Comparison of ENCODE assay signal across 20 cellular contexts in the genomic region with DNA sequence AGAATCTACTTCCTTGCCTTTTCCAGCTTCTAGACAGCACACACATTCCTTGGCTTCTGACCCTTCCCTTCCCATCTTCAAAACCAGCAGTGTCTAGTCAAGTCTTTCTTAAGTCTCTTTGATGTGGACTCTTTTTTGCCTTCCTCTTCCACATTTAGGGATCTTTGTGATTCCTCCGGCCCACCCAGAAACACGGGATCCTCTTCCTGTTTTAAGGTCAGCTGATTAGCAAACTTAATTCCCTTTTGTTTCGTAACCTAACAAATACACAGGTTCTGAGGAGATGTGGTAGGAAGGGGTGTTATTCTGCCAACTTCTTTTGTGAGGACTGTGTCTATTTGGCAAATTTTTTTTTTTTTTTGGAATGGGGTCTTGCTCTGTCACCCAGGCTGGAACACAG. TPM values are rescaled to one million over a fixed set of nuclear protein-coding genes. Genes with fewer than 3 reads are reported as not detected.
DNase-seq lines count a peak whose midpoint lies in the region; ATAC-seq, FAIRE-seq and TF ChIP-seq lines count a peak whose summit lies in the region.
"Had no signal": no experiment of that assay in that cellular context is flagged by ENCODE, and none has a peak within 500 bp of the region (broad histone marks: within the 10 kb centered on the region; RNA-seq: fewer than 3 reads in every experiment).

No MANE protein-coding gene starts in this region.

- in situ Hi-C loops in K562 (cut with MboI) (no loop called here), transverse colon (cut with MboI; ENCODE audit: low pct_ligation_motif_present in 1 of 4, low pct_unique_long_range_greater_than_20kb in 1 of 4, low sequenced_read_pairs in 3 of 4) (loop anchor here in 1 of 4 donors (25.0 kb wide), 1 partner anchor 184 kb away; the partner anchor contains the start of gene GPRC5B)

- H2BK15ac ChIP-seq in mesenchymal stem cell (ENCODE audit: low read depth, poor library complexity, severe bottlenecking), result peak overlapping the region; percentile 6

- H3K4me3 Mint-ChIP-seq in activated naive CD4-positive, alpha-beta T cell treated with anti-CD3 and anti-CD28 coated beads for 36 hours, result no peak overlapping the region
- no peak overlapping the region for H3K4me3 Mint-ChIP-seq in T-helper 2 cell treated with Interferon-gamma antibody and Interleukin-4, amounts not matched to agents 5 μg/mL and 100 μg/mL, for 36 hours
- H3K4me3 Mint-ChIP-seq: nephron; stimulated activated naive CD8-positive, alpha-beta T cell treated with anti-CD3 and anti-CD28 coated beads, Interleukin-15, amount 100 ng/mL, for 72 hours had no signal

- peak overlapping the region; percentile 54 to 59 for H2BK12ac ChIP-seq in mesenchymal stem cell (ENCODE audit: low read length in 2 of 2)

- TF ChIP-seq CTCF in K562 (IDR thresholded peaks at IDR 0.05 in 2 of 3, conservative IDR thresholded peaks at IDR 0.05 in 1 of 3; ENCODE audit: insufficient read depth in 2 of 3, low read depth in 1 of 3, low read length in 3 of 3), result no peak
- no peak for TF ChIP-seq CTCF in transverse colon (IDR thresholded peaks at IDR 0.05)

- H3K27me3 ChIP-seq in K562 (ENCODE audit: control insufficient read depth in 2 of 2, insufficient read depth in 2 of 2, low read length in 2 of 2) (no peaks in the 10 kb centered on the region), mesenchymal stem cell (ENCODE audit: control insufficient read depth in 1 of 2, insufficient read depth in 1 of 2, low read length in 2 of 2) (no peaks in the 10 kb centered on the region), transverse colon (no peaks in the 10 kb centered on the region)

- H3K4me3 ChIP-seq in K562 (no peak overlapping the region), mesenchymal stem cell (ENCODE audit: insufficient read depth in 1 of 2, low read depth in 1 of 2, low read length in 2 of 2) (no peak overlapping the region), transverse colon (no peak overlapping the region)

- H2AFZ ChIP-seq in K562 (ENCODE audit: low read depth, low read length) (no peak overlapping the region), mesenchymal stem cell (ENCODE audit: low read depth, low read length) (no peak overlapping the region)

- no peak overlapping the region for H2AK5ac ChIP-seq in mesenchymal stem cell (ENCODE audit: low read length, severe bottlenecking)

- H3K27ac Mint-ChIP-seq in activated naive CD4-positive, alpha-beta T cell treated with anti-CD3 and anti-CD28 coated beads for 36 hours, result peak overlapping the region; percentile 13
- H3K27ac Mint-ChIP-seq in T-helper 2 cell treated with Interferon-gamma antibody and Interleukin-4, amounts not matched to agents 5 μg/mL and 100 μg/mL, for 36 hours, result no peak overlapping the region

- 89% methylated on average over 3 of the region's 3 CpGs for WGBS in K562 (ENCODE audit: insufficient coverage, low coverage, missing lambda C conversion rate)
- WGBS in mesenchymal stem cell, result 86% methylated on average over 3 of the region's 3 CpGs
- 73 to 75% methylated on average over 3 of the region's 3 CpGs for WGBS in transverse colon (ENCODE audit: low coverage in 1 of 2), 2 donors

- H2BK120ac ChIP-seq in mesenchymal stem cell (ENCODE audit: low read depth, low read length), result no peak overlapping the region

- H3K4ac ChIP-seq in mesenchymal stem cell (ENCODE audit: low read depth in 1 of 2, low read length in 2 of 2), result peak overlapping the region in 1 of 2 experiments; percentile 3

- H3K36me3 Mint-ChIP-seq in activated naive CD4-positive, alpha-beta T cell treated with anti-CD3 and anti-CD28 coated beads for 36 hours (ENCODE audit: low read depth), result peaks cover 61% of the 10 kb centered on the region
- H3K36me3 Mint-ChIP-seq in T-helper 2 cell treated with Interferon-gamma antibody and Interleukin-4, amounts not matched to agents 5 μg/mL and 100 μg/mL, for 36 hours (ENCODE audit: low read depth), result peaks cover 43% of the 10 kb centered on the region

- no peaks in the 10 kb centered on the region for H3K9me3 Mint-ChIP-seq in activated naive CD4-positive, alpha-beta T cell treated with anti-CD3 and anti-CD28 coated beads for 36 hours
- no peaks in the 10 kb centered on the region for H3K9me3 Mint-ChIP-seq in T-helper 2 cell treated with Interferon-gamma antibody and Interleukin-4, amounts not matched to agents 5 μg/mL and 100 μg/mL, for 36 hours
- H3K9me3 Mint-ChIP-seq: nephron; stimulated activated naive CD8-positive, alpha-beta T cell treated with anti-CD3 and anti-CD28 coated beads, Interleukin-15, amount 100 ng/mL, for 72 hours had no signal

- H3K4me1 ChIP-seq in K562 (replicated peaks in 1 of 2; ENCODE audit: control insufficient read depth in 2 of 2, insufficient read depth in 2 of 2, low read length in 2 of 2), result peaks cover 3 to 10% of the 10 kb centered on the region in 2 experiments; a peak in 4 of 5 replicates
- peaks cover 25% of the 10 kb centered on the region for H3K4me1 ChIP-seq in mesenchymal stem cell (ENCODE audit: control insufficient read depth, insufficient read depth, low read depth, low read length)
- peaks cover 4 to 32% (median 18%) of the 10 kb centered on the region in 4 donors for H3K4me1 ChIP-seq in transverse colon

- H3K9me3 ChIP-seq in K562 (replicated peaks; ENCODE audit: control insufficient read depth, insufficient read depth, low read depth, low read length), result no peaks in the 10 kb centered on the region
- H3K9me3 ChIP-seq in mesenchymal stem cell (ENCODE audit: control insufficient read depth, low read length), result no peaks in the 10 kb centered on the region
- no peaks in the 10 kb centered on the region for H3K9me3 ChIP-seq in transverse colon

- H3K27ac ChIP-seq in K562 (ENCODE audit: extremely low read depth, low read depth, low read length) (no peak overlapping the region), mesenchymal stem cell (ENCODE audit: low read length, poor library complexity, severe bottlenecking) (no peak overlapping the region), transverse colon (peak overlapping the region in 3 of 4 donors; percentile 16 to 61 (median 54))

- H3K27me3 Mint-ChIP-seq in activated naive CD4-positive, alpha-beta T cell treated with anti-CD3 and anti-CD28 coated beads for 36 hours (ENCODE audit: low read depth), result no peaks in the 10 kb centered on the region
- no peaks in the 10 kb centered on the region for H3K27me3 Mint-ChIP-seq in T-helper 2 cell treated with Interferon-gamma antibody and Interleukin-4, amounts not matched to agents 5 μg/mL and 100 μg/mL, for 36 hours (ENCODE audit: low read depth)
- H3K27me3 Mint-ChIP-seq: stimulated activated naive CD8-positive, alpha-beta T cell treated with anti-CD3 and anti-CD28 coated beads, Interleukin-15, amount 100 ng/mL, for 72 hours had no signal

- H4K91ac ChIP-seq in mesenchymal stem cell (ENCODE audit: low read length), result no peak overlapping the region

- POLR2A ChIA-PET in K562 (lab: Yijun Ruan, JAX), result interaction anchor here (0.5 to 1.3 kb wide), 2 partner anchors 9 to 217 kb away, joined by 3 read pairs; no protein-coding TSS in a partner anchor

- no peak overlapping the region for H3K14ac ChIP-seq in mesenchymal stem cell (ENCODE audit: low read length in 2 of 2)

- H4K8ac ChIP-seq in mesenchymal stem cell (ENCODE audit: low read length), result no peak overlapping the region

- no peak for TF ChIP-seq RAD21 in K562 (CRISPR knock-in tag; conservative IDR thresholded peaks at IDR 0.05 in 1 of 2, IDR thresholded peaks at IDR 0.05 in 1 of 2)

- H3K9ac ChIP-seq in K562 (ENCODE audit: insufficient read depth in 1 of 2, low read depth in 2 of 2, low read length in 2 of 2) (no peak overlapping the region), mesenchymal stem cell (ENCODE audit: low read length) (no peak overlapping the region)

- TSS peak; percentile 20 for BruUV-seq in K562 (replicated peaks; lab: Mats Ljungman, UMichigan)

- TF ChIP-seq POLR2A in K562 (conservative IDR thresholded peaks at IDR 0.05), result no peak
- no peak for TF ChIP-seq POLR2A in transverse colon (IDR thresholded peaks at IDR 0.05)

- no peak overlapping the region for H2BK5ac ChIP-seq in mesenchymal stem cell (ENCODE audit: low read depth, low read length, poor library complexity, severe bottlenecking)

- H3K9me1 ChIP-seq in K562 (ENCODE audit: control insufficient read depth, insufficient read depth, low read length), result no peaks in the 10 kb centered on the region

- CTCF ChIA-PET in activated naive CD4-positive, alpha-beta T cell treated with anti-CD3 and anti-CD28 coated beads for 36 hours (lab: Charles Lee), result no interaction called here
- CTCF ChIA-PET in K562 (lab: Yijun Ruan, JAX; ENCODE audit: low intra/inter-chr PET ratio), result no interaction called here

- ATAC-seq in K562 (no peak), GM19463 (IDR thresholded peaks at IDR 0.05; ENCODE audit: unreplicated experiment) (no peak)
- ATAC-seq: Right ventricle myocardium inferior; stimulated activated naive CD8-positive, alpha-beta T cell treated with anti-CD3 and anti-CD28 coated beads, Interleukin-15, amount 100 ng/mL, for 72 hours had no signal

- peak; percentile 19 for FAIRE-seq in K562 (lab: Jason Lieb, UNC)
- FAIRE-seq: A204.1, D721Med, urothelium cell line had no signal

- peaks cover 89% of the 10 kb centered on the region for H3K36me3 ChIP-seq in K562 (ENCODE audit: control insufficient read depth, insufficient read depth, low read length)
- peaks cover 53 to 54% of the 10 kb centered on the region in 2 experiments for H3K36me3 ChIP-seq in mesenchymal stem cell (ENCODE audit: control insufficient read depth in 1 of 2, insufficient read depth in 2 of 2, low read depth in 1 of 2, low read length in 2 of 2)
- H3K36me3 ChIP-seq in transverse colon, result peaks cover 0 to 7% (median 3%) of the 10 kb centered on the region in 4 donors

- TF ChIP-seq EP300 in K562 (IDR thresholded peaks at IDR 0.05; ENCODE audit: low read length), result no peak
- no peak for TF ChIP-seq EP300 in transverse colon (IDR thresholded peaks at IDR 0.05; ENCODE audit: low read depth)

- no peak overlapping the region for H3K23ac ChIP-seq in mesenchymal stem cell (ENCODE audit: low read length in 2 of 2)

- H3K79me2 ChIP-seq in K562 (ENCODE audit: control insufficient read depth, insufficient read depth, low read length), result peaks cover 4% of the 10 kb centered on the region

- peak overlapping the region; percentile 80 to 84 for H3K18ac ChIP-seq in mesenchymal stem cell (ENCODE audit: low read depth in 1 of 2, low read length in 2 of 2)

- H3K4me1 Mint-ChIP-seq in activated naive CD4-positive, alpha-beta T cell treated with anti-CD3 and anti-CD28 coated beads for 36 hours (ENCODE audit: low read depth), result peaks cover 25% of the 10 kb centered on the region
- H3K4me1 Mint-ChIP-seq in T-helper 2 cell treated with Interferon-gamma antibody and Interleukin-4, amounts not matched to agents 5 μg/mL and 100 μg/mL, for 36 hours (ENCODE audit: low read depth), result peaks cover 2% of the 10 kb centered on the region

- peaks cover 15% of the 10 kb centered on the region for H4K20me1 ChIP-seq in K562 (replicated peaks; ENCODE audit: control insufficient read depth, insufficient read depth, low read length)

- no peak for DNase-seq in activated naive CD4-positive, alpha-beta T cell treated with anti-CD3 and anti-CD28 coated beads for 36 hours
- no peak for DNase-seq in activated naive CD4-positive, alpha-beta T cell (lab: John Stamatoyannopoulos, UW)
- no peak for DNase-seq in K562 (ENCODE audit: extremely low read depth in 1 of 4, low spot score in 3 of 4)
- DNase-seq in mesenchymal stem cell, result peak; percentile 48
- DNase-seq in transverse colon, result no peak
- no peak for DNase-seq in T-helper 2 cell treated with Interferon-gamma antibody and Interleukin-4, amounts not matched to agents 5 μg/mL and 100 μg/mL, for 36 hours (ENCODE audit: low spot score)
- DNase-seq in midbrain (lab: John Stamatoyannopoulos, UW), result no peak
- DNase-seq: activated CD4-positive, alpha-beta T cell treated with anti-CD3 and anti-CD28 coated beads for 48 hours; activated CD8-positive, alpha-beta memory T cell treated with anti-CD3 and anti-CD28 coated beads, Interleukin-2, amount 50 U/mL, for 4 hours; activated gamma-delta T cell; amygdala; NCI-H1105 treated with DMSO at 0.1 percent for 48 hours; NCI-H526; stimulated activated naive CD8-positive, alpha-beta T cell treated with anti-CD3 and anti-CD28 coated beads, Interleukin-15, amount 100 ng/mL, for 72 hours had no signal

- intact Hi-C loops in activated naive CD4-positive, alpha-beta T cell treated with anti-CD3 and anti-CD28 coated beads for 36 hours (cut with micrococcal nuclease), result no loop called here
- intact Hi-C loops in K562 (cut with micrococcal nuclease), result no loop called here
- intact Hi-C loops in transverse colon (cut with DNase I; ENCODE audit: low total_unique reads), result no loop called here

- H3K4me2 ChIP-seq in K562 (ENCODE audit: insufficient read depth, low read length) (no peak overlapping the region), mesenchymal stem cell (ENCODE audit: low read length, poor library complexity, severe bottlenecking) (no peak overlapping the region)

- peaks cover 35% of the 10 kb centered on the region for H3K79me1 ChIP-seq in mesenchymal stem cell (replicated peaks; ENCODE audit: low read length, poor library complexity, severe bottlenecking)

RNA-seq across cellular contexts. Expression of gene KNOP1, which starts 14.8 kb away (rescaled TPM):
- 10 to 100 TPM; 24.4 to 26.1 TPM for total RNA-seq in activated naive CD4-positive, alpha-beta T cell treated with anti-CD3 and anti-CD28 coated beads for 36 hours
- total RNA-seq in K562 (2011; cell fraction: chromatin; rRNA removed; ENCODE audit: low replicate concordance), result 52.3 and 57.2 TPM in 2 replicates
- 32.2 and 36.4 TPM in 2 replicates for total RNA-seq in K562 (2011; cell fraction: nucleolus; rRNA removed)
- total RNA-seq in K562 (2011; cell fraction: nucleoplasm; rRNA removed), result 42.1 and 46.4 TPM in 2 replicates
- total RNA-seq in K562 (2014; rRNA removed) (31.9 and 33.7 TPM in 2 replicates), K562 (2014; rRNA removed; fragmentation: Illumina TruSeq; extraction: Trizol) (44.8 and 54.8 TPM in 2 replicates), K562 (2015; rRNA removed; fragmentation: Illumina TruSeq; extraction: Trizol) (53.1 and 53.4 TPM in 2 replicates), K562 (2021) (35.8 and 38.2 TPM in 2 replicates), transverse colon (10 to 100 TPM in 3 of 4 donors, 1 to 10 TPM in 1; 4.4 to 25.8 (median 12.7) TPM)
- polyA plus RNA-seq in K562 (2011; rRNA removed) (15.4 and 22.4 TPM in 2 replicates), K562 (2014; fragmentation: Illumina TruSeq; extraction: Trizol) (43.0 and 57.6 TPM in 2 replicates), K562 (2014; fragmentation: Nextera tagmentation; extraction: Ambion mirVana) (10 to 100 TPM; 39.3 to 50.9 TPM), K562 (2014; rRNA removed) (38.6 and 48.6 TPM in 2 replicates)
- polyA plus RNA-seq in K562 (2011; cell fraction: cytosol; rRNA removed), result 9.7 and 11.0 TPM in 2 replicates
- 15.8 and 17.5 TPM in 2 replicates for polyA plus RNA-seq in K562 (2011; cell fraction: nucleus; rRNA removed)
- 18.9 and 30.8 TPM in 2 replicates for polyA plus RNA-seq in K562 (2012)
- 26.5 and 31.7 TPM in 2 replicates for polyA minus RNA-seq in K562 (2011; rRNA and poly(A)+ RNA removed)
- polyA minus RNA-seq in K562 (2011; cell fraction: cytosol; rRNA and poly(A)+ RNA removed), result 12.3 and 13.9 TPM in 2 replicates
- polyA minus RNA-seq in K562 (2011; cell fraction: nucleus; rRNA and poly(A)+ RNA removed), result 10.8 and 15.9 TPM in 2 replicates
- polyA plus RNA-seq in mesenchymal stem cell (2013, experiment 1 of 2), result 49.1 TPM
- polyA plus RNA-seq in mesenchymal stem cell (2013, experiment 2 of 2), result 47.9 TPM

RNA-seq across cellular contexts. Expression of gene IQCK, which starts 14.9 kb away (rescaled TPM):
- total RNA-seq in activated naive CD4-positive, alpha-beta T cell treated with anti-CD3 and anti-CD28 coated beads for 36 hours, result 1 to 10 TPM; 2.8 to 3.9 TPM
- 18.2 and 23.3 TPM in 2 replicates for total RNA-seq in K562 (2011; cell fraction: chromatin; rRNA removed; ENCODE audit: low replicate concordance)
- 13.7 and 15.2 TPM in 2 replicates for total RNA-seq in K562 (2011; cell fraction: nucleolus; rRNA removed)
- total RNA-seq in K562 (2011; cell fraction: nucleoplasm; rRNA removed), result 13.3 and 25.6 TPM in 2 replicates
- total RNA-seq in K562 (2014; rRNA removed) (4.9 and 6.4 TPM in 2 replicates), K562 (2014; rRNA removed; fragmentation: Illumina TruSeq; extraction: Trizol) (5.4 and 5.7 TPM in 2 replicates), K562 (2015; rRNA removed; fragmentation: Illumina TruSeq; extraction: Trizol) (5.3 and 5.6 TPM in 2 replicates), K562 (2021) (6.2 and 7.3 TPM in 2 replicates), transverse colon (10 to 100 TPM in 3 of 4 donors, 1 to 10 TPM in 1; 8.3 to 18.2 (median 12.7) TPM)
- polyA plus RNA-seq in K562 (2011; rRNA removed) (8.8 and 10.1 TPM in 2 replicates), K562 (2014; fragmentation: Illumina TruSeq; extraction: Trizol) (7.8 and 9.2 TPM in 2 replicates), K562 (2014; fragmentation: Nextera tagmentation; extraction: Ambion mirVana) (10 to 100 TPM in 1 of 2 experiments, 1 to 10 TPM in 1; 9.6 to 12.2 TPM), K562 (2014; rRNA removed) (4.7 and 5.2 TPM in 2 replicates)
- polyA plus RNA-seq in K562 (2011; cell fraction: cytosol; rRNA removed), result 5.8 and 10.0 TPM in 2 replicates
- polyA plus RNA-seq in K562 (2011; cell fraction: nucleus; rRNA removed), result 13.9 and 14.2 TPM in 2 replicates
- 4.5 and 5.6 TPM in 2 replicates for polyA plus RNA-seq in K562 (2012)
- polyA minus RNA-seq in K562 (2011; rRNA and poly(A)+ RNA removed), result 11.1 and 11.2 TPM in 2 replicates
- polyA minus RNA-seq in K562 (2011; cell fraction: cytosol; rRNA and poly(A)+ RNA removed), result 3.5 and 10.8 TPM in 2 replicates
- 12.0 and 14.2 TPM in 2 replicates for polyA minus RNA-seq in K562 (2011; cell fraction: nucleus; rRNA and poly(A)+ RNA removed)
- 17.2 TPM for polyA plus RNA-seq in mesenchymal stem cell (2013, experiment 1 of 2)
- 16.6 TPM for polyA plus RNA-seq in mesenchymal stem cell (2013, experiment 2 of 2)

Comparison
In these comparisons a context has a peak if more than half of its experiments do, and no peak if none do; other contexts are left out.
1. H3K27ac ChIP-seq: peak in transverse colon (3 of 4); none in K562 (single experiment) and mesenchymal stem cell (single experiment).